In the genomic region with DNA sequence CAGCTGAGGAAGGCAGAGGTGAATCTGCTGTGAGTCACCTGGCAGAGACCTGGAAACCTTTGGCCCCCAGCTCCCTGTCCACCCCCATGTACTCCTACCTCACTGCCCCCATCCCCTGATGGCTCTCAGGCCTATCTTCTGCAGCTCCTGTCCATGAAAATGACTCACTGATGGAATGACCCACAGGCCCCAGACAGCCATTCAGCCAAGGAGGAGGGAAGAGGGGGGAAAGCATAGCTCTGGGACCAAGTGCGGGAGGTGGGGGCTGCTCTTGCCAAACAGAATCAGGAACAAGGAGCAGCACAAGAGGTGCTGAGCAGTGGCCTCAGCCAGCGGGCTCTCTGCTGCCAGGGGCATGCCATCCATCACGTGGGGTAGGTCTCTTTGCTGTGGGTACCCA, we compare ENCODE assay signal across 1 cellular context.
TF ChIP-seq lines count a peak whose summit lies in the region.

No MANE protein-coding gene starts in this region.

TF ChIP-seq in SK-N-SH treated with all-trans-retinoic acid at 6 μM for 48 hours, 23 proteins besides CTCF, POLR2A, EP300 and RAD21 (continued from another document):
- TF ChIP-seq, protein P1, sequence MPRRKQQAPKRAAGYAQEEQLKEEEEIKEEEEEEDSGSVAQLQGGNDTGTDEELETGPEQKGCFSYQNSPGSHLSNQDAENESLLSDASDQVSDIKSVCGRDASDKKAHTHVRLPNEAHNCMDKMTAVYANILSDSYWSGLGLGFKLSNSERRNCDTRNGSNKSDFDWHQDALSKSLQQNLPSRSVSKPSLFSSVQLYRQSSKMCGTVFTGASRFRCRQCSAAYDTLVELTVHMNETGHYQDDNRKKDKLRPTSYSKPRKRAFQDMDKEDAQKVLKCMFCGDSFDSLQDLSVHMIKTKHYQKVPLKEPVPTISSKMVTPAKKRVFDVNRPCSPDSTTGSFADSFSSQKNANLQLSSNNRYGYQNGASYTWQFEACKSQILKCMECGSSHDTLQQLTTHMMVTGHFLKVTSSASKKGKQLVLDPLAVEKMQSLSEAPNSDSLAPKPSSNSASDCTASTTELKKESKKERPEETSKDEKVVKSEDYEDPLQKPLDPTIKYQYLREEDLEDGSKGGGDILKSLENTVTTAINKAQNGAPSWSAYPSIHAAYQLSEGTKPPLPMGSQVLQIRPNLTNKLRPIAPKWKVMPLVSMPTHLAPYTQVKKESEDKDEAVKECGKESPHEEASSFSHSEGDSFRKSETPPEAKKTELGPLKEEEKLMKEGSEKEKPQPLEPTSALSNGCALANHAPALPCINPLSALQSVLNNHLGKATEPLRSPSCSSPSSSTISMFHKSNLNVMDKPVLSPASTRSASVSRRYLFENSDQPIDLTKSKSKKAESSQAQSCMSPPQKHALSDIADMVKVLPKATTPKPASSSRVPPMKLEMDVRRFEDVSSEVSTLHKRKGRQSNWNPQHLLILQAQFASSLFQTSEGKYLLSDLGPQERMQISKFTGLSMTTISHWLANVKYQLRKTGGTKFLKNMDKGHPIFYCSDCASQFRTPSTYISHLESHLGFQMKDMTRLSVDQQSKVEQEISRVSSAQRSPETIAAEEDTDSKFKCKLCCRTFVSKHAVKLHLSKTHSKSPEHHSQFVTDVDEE (CRISPR knock-in tag; IDR thresholded peaks at IDR 0.05), result no peak
- TF ChIP-seq BACH2 (CRISPR knock-in tag; IDR thresholded peaks at IDR 0.05; ENCODE audit: borderline replicate concordance) (no peak), ESRRG (CRISPR knock-in tag; IDR thresholded peaks at IDR 0.05) (no peak), ZFP30 (CRISPR knock-in tag; IDR thresholded peaks at IDR 0.05) (no peak), ISL1 (CRISPR knock-in tag; IDR thresholded peaks at IDR 0.05) (no peak), RARB (CRISPR knock-in tag; IDR thresholded peaks at IDR 0.05) (no peak), ARNTL (CRISPR knock-in tag; IDR thresholded peaks at IDR 0.05; ENCODE audit: borderline replicate concordance, low read depth) (no peak), CSDC2 (CRISPR knock-in tag; IDR thresholded peaks at IDR 0.05) (no peak), ZFP3 (CRISPR knock-in tag; IDR thresholded peaks at IDR 0.05) (no peak), ZNF70 (CRISPR knock-in tag; IDR thresholded peaks at IDR 0.05) (no peak), GLIS3 (CRISPR knock-in tag; IDR thresholded peaks at IDR 0.05) (no peak)
- TF ChIP-seq, protein P2, sequence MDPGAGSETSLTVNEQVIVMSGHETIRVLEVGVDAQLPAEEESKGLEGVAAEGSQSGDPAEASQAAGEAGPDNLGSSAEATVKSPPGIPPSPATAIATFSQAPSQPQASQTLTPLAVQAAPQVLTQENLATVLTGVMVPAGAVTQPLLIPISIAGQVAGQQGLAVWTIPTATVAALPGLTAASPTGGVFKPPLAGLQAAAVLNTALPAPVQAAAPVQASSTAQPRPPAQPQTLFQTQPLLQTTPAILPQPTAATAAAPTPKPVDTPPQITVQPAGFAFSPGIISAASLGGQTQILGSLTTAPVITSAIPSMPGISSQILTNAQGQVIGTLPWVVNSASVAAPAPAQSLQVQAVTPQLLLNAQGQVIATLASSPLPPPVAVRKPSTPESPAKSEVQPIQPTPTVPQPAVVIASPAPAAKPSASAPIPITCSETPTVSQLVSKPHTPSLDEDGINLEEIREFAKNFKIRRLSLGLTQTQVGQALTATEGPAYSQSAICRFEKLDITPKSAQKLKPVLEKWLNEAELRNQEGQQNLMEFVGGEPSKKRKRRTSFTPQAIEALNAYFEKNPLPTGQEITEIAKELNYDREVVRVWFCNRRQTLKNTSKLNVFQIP (CRISPR knock-in tag; IDR thresholded peaks at IDR 0.05; ENCODE audit: borderline replicate concordance, low read depth), result no peak
- TF ChIP-seq, protein P3, sequence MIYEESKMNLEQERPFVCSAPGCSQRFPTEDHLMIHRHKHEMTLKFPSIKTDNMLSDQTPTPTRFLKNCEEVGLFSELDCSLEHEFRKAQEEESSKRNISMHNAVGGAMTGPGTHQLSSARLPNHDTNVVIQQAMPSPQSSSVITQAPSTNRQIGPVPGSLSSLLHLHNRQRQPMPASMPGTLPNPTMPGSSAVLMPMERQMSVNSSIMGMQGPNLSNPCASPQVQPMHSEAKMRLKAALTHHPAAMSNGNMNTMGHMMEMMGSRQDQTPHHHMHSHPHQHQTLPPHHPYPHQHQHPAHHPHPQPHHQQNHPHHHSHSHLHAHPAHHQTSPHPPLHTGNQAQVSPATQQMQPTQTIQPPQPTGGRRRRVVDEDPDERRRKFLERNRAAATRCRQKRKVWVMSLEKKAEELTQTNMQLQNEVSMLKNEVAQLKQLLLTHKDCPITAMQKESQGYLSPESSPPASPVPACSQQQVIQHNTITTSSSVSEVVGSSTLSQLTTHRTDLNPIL (CRISPR knock-in tag; IDR thresholded peaks at IDR 0.05; ENCODE audit: low read depth), result no peak
